Comparison of ENCODE assay signal across 6 cellular contexts in the genomic region with DNA sequence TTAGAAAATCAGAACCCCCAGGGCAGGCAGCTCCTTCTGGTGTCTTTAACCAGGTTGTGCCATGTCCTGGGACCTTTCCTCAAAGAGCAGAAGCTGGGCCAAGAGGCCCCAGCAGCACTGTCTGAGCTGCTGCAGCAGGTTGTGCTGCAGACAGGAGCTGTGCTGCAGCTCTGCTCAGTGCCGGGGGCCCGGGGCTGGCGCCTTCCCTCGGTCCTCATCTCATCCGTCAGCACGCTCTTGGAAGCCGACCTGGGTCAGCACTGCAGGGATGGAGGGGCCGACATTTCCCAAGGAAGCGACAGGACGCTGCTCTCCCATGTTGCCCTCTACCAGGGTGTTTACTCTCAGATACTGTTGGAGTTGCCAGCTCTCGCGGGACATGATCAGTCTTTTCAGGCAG.
"Had no signal": no experiment of that assay in that cellular context is flagged by ENCODE, and none has a peak within 500 bp of the region (broad histone marks: within the 10 kb centered on the region; RNA-seq: fewer than 3 reads in every experiment).

No MANE protein-coding gene starts in this region.

- ATAC-seq: HepG2 had no signal

- H3K27ac ChIP-seq: HL-60 had no signal

- DNase-seq: IMR-90, KBM-7, KG1 had no signal

- FAIRE-seq: HepG2, HTR-8/SVneo had no signal
